ENCODE assay signal across 26 cellular contexts in the genomic region with DNA sequence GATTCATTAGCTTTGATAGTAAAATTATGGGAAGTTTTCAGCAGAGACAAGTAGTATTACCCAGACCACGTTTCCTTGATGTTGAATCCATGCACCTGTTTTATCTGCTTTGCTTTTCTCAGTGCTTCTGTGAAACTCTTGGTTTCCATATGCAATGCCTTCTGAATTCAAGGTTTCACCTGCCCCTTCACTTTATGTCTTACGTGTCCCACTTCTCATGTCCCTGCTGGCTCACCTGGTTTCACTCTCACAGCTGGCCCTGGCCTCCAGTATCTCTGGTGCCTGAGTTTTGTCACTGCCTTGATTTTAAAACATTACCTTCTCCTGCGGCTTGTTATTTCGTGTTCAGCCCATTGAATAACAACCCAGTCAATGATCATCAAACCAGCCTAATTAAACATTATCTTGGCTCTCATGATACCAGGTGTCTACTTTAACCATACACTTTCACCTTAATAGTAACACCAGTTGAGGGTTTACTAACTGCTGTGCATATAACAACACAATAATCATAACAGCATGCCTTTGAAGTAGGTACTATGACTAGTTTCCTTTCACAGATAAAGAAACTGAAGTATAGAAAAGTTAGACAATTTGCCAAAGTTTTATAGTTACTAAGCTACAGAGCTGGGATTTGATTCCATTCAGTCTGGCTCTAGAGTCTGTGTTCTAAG.
"Had no signal": no experiment of that assay in that cellular context is flagged by ENCODE, and none has a peak within 500 bp of the region (broad histone marks: within the 10 kb centered on the region; RNA-seq: fewer than 3 reads in every experiment).

No MANE protein-coding gene starts in this region.

- H3K9ac ChIP-seq: neural progenitor cell, parathyroid adenoma had no signal

- H3K4me1 ChIP-seq: parathyroid adenoma, prostate gland, right lobe of liver, sigmoid colon, stomach, thyroid gland, tibial nerve, vagina had no signal

- DNase-seq: natural killer cell; occipital lobe; ovary; retina; right cardiac atrium; right lobe of liver; sigmoid colon; small intestine; stimulated activated CD4-positive, alpha-beta T cell treated with anti-CD3 and anti-CD28 coated beads, Interleukin-15, amount 100 ng/mL, for 24 hours; stimulated activated CD4-positive, alpha-beta T cell treated with anti-CD3 and anti-CD28 coated beads, Interleukin-2, amount 100 ng/mL, for 24 hours; stimulated activated CD4-positive, alpha-beta T cell treated with anti-CD3 and anti-CD28 coated beads, Interleukin-2, amount 100 ng/mL, for 48 hours; stimulated activated CD4-positive, alpha-beta T cell treated with anti-CD3 and anti-CD28 coated beads, Interleukin-4, amount 100 ng/mL, for 24 hours; stimulated activated naive B cell treated with anti-CD40 and anti-IgM and Interleukin-4, amounts not matched to agents 10 μg/mL and 1 μg/mL and 100 μg/mL, for 72 hours; stimulated activated naive CD4-positive, alpha-beta T cell treated with Interleukin-2 at 50 U/mL for 16 hours; stomach; thyroid gland; trophoblast cell; upper lobe of left lung had no signal

- H3K79me2 ChIP-seq: parathyroid adenoma had no signal

- H3K4me2 ChIP-seq: neural progenitor cell had no signal

- H3K36me3 ChIP-seq: neural progenitor cell, ovary, prostate gland, right lobe of liver, sigmoid colon, stomach, thoracic aorta, thyroid gland, tibial nerve, upper lobe of left lung, vagina had no signal

- H3K4me3 ChIP-seq: neural progenitor cell, ovary, prostate gland, right lobe of liver, sigmoid colon, stomach, thoracic aorta, thyroid gland, tibial nerve, upper lobe of left lung, vagina had no signal

- H3K27ac ChIP-seq: neural progenitor cell, ovary, parathyroid adenoma, prostate gland, right lobe of liver, sigmoid colon, stomach, thoracic aorta, thyroid gland, tibial nerve, upper lobe of left lung, vagina had no signal

- H3K9me3 ChIP-seq: ovary, prostate gland, right lobe of liver, sigmoid colon, thoracic aorta, thyroid gland, tibial nerve, upper lobe of left lung, vagina had no signal

- H2AFZ ChIP-seq: neural progenitor cell, parathyroid adenoma had no signal

- ATAC-seq: natural killer cell; right cardiac atrium; right lobe of liver; stimulated activated effector memory CD8-positive, alpha-beta T cell treated with anti-CD3 and anti-CD28 coated beads, Interleukin-12 subunit alpha, Interleukin-12 subunit beta, amount 100 ng/mL, for 72 hours; stimulated activated naive B cell treated with anti-CD40 and anti-IgM and Interleukin-4, amounts not matched to agents 10 μg/mL and 1 μg/mL and 100 μg/mL, for 72 hours had no signal

- FAIRE-seq: small intestine, urothelium cell line had no signal

- H3K27me3 ChIP-seq: neural progenitor cell, ovary, right lobe of liver, sigmoid colon, stomach, thyroid gland, tibial nerve, upper lobe of left lung, vagina had no signal
